In the genomic region with DNA sequence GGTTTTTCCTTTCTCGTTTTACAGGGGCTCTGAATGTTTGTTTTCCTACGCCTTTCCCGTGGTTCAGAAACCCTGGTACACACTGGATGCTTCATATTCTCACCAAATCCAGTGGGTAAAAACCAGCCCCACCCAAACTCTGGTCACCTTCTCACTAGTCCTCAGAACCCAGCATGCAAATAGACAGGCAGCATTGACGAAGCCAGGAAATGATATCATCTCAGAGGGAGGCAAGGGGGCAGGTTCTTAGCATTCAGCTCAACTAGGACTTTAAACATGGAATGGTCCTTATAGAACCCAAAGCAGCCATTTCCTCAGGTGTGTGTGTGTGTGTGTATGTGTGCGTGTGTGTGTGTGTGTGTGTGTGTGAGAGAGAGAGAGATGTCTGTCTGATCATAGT, we compare ENCODE assay signal across 17 cellular contexts.
A peak's percentile ranks its signal among the peaks of the same experiment; 100 is the strongest.
DNase-seq lines count a peak whose midpoint lies in the region; ATAC-seq lines count a peak whose summit lies in the region.
"Had no signal": no experiment of that assay in that cellular context is flagged by ENCODE, and none has a peak within 500 bp of the region (broad histone marks: within the 10 kb centered on the region; RNA-seq: fewer than 3 reads in every experiment).

No MANE protein-coding gene starts in this region.

- no peak overlapping the region for H3K4me3 Mint-ChIP-seq in effector memory CD8-positive, alpha-beta T cell
- H3K4me3 Mint-ChIP-seq: activated naive CD8-positive, alpha-beta T cell treated with anti-CD3 and anti-CD28 coated beads for 36 hours; activated T-cell treated with anti-CD3 and anti-CD28 coated beads, Interleukin-2, amount 50 U/mL, for 24 hours had no signal

- DNase-seq in NCI-H748 (lab: John Stamatoyannopoulos, UW; ENCODE audit: unreplicated experiment) (peak; percentile 18), NCI-H748 treated with DMSO at 0.1 percent for 48 hours (lab: John Stamatoyannopoulos, UW) (no peak), NCI-H446 (lab: John Stamatoyannopoulos, UW) (no peak)
- no peak for DNase-seq in effector memory CD8-positive, alpha-beta T cell
- DNase-seq: 8988T; activated CD4-positive, CD25-positive, alpha-beta regulatory T cell treated with anti-CD3 and anti-CD28 coated beads, Interleukin-2, amount 50 U/mL, for 72 hours; activated naive CD8-positive, alpha-beta T cell treated with anti-CD3 and anti-CD28 coated beads for 36 hours; activated T-cell treated with anti-CD3 and anti-CD28 coated beads, Interleukin-2, amount 50 U/mL, for 24 hours; DMS79; mesenchymal stem cell; NCI-H146; NCI-H2227 treated with DMSO at 0.1 percent for 48 hours; T-helper 9 cell had no signal

- H3K36me3 Mint-ChIP-seq in effector memory CD8-positive, alpha-beta T cell (ENCODE audit: insufficient read depth) = no peaks in the 10 kb centered on the region
- H3K36me3 Mint-ChIP-seq: activated naive CD8-positive, alpha-beta T cell treated with anti-CD3 and anti-CD28 coated beads for 36 hours had no signal

- ATAC-seq in GM19351 (IDR thresholded peaks at IDR 0.05; ENCODE audit: unreplicated experiment) (peak; percentile 90), HG03520 (IDR thresholded peaks at IDR 0.05; ENCODE audit: unreplicated experiment) (peak; percentile 56), HG03139 (IDR thresholded peaks at IDR 0.05; ENCODE audit: unreplicated experiment) (no peak), HG03196 (IDR thresholded peaks at IDR 0.05; ENCODE audit: unreplicated experiment) (no peak)
- ATAC-seq in effector memory CD8-positive, alpha-beta T cell (replicated peaks) = peak; percentile 49

- H3K27ac Mint-ChIP-seq in effector memory CD8-positive, alpha-beta T cell = peak overlapping the region in 1 of 2 donors; percentile 9
- H3K27ac Mint-ChIP-seq: activated naive CD8-positive, alpha-beta T cell treated with anti-CD3 and anti-CD28 coated beads for 36 hours; activated T-cell treated with anti-CD3 and anti-CD28 coated beads, Interleukin-2, amount 50 U/mL, for 24 hours had no signal

- H3K9me3 Mint-ChIP-seq in effector memory CD8-positive, alpha-beta T cell = no peaks in the 10 kb centered on the region
- H3K9me3 Mint-ChIP-seq: activated naive CD8-positive, alpha-beta T cell treated with anti-CD3 and anti-CD28 coated beads for 36 hours; activated T-cell treated with anti-CD3 and anti-CD28 coated beads, Interleukin-2, amount 50 U/mL, for 24 hours had no signal

- H3K27me3 Mint-ChIP-seq in effector memory CD8-positive, alpha-beta T cell = no peaks in the 10 kb centered on the region
- H3K27me3 Mint-ChIP-seq: activated naive CD8-positive, alpha-beta T cell treated with anti-CD3 and anti-CD28 coated beads for 36 hours; activated T-cell treated with anti-CD3 and anti-CD28 coated beads, Interleukin-2, amount 50 U/mL, for 24 hours had no signal

- H3K4me1 Mint-ChIP-seq in effector memory CD8-positive, alpha-beta T cell (ENCODE audit: low read depth in 2 of 2) = peaks cover 0 to 7% of the 10 kb centered on the region in 2 donors
- H3K4me1 Mint-ChIP-seq: activated naive CD8-positive, alpha-beta T cell treated with anti-CD3 and anti-CD28 coated beads for 36 hours had no signal

Comparison
In these comparisons a context has a peak if more than half of its experiments do, and no peak if none do; other contexts are left out.
1. ATAC-seq: peak in GM19351 (single experiment), HG03520 (single experiment) and effector memory CD8-positive, alpha-beta T cell (single experiment); none in HG03139 (single experiment) and HG03196 (single experiment).